ENCODE assay signal across 11 cellular contexts in genomic region chr5:149423287-149424268, GRCh38. TPM values are rescaled to one million over a fixed set of nuclear protein-coding genes. Genes with fewer than 3 reads are reported as not detected.
DNase-seq lines count a peak whose midpoint lies in the region; ATAC-seq and TF ChIP-seq lines count a peak whose summit lies in the region.
"Had no signal": no experiment of that assay in that cellular context is flagged by ENCODE, and none has a peak within 500 bp of the region (broad histone marks: within the 10 kb centered on the region; RNA-seq: fewer than 3 reads in every experiment).

No MANE protein-coding gene starts in this region.

- H3K27me3 Mint-ChIP-seq in brain (no peaks in the 10 kb centered on the region), progenitor cell of endocrine pancreas (no peaks in the 10 kb centered on the region)

- peak overlapping the region in 1 of 5 experiments; percentile 39 for H3K4me3 Mint-ChIP-seq in brain
- H3K4me3 Mint-ChIP-seq in progenitor cell of endocrine pancreas (ENCODE audit: low read depth): no peak overlapping the region
- no peak overlapping the region for H3K4me3 Mint-ChIP-seq in stimulated activated effector memory CD8-positive, alpha-beta T cell treated with anti-CD3 and anti-CD28 coated beads, Interleukin-12 subunit alpha, Interleukin-12 subunit beta, amount 100 ng/mL, for 72 hours
- H3K4me3 Mint-ChIP-seq: effector memory CD8-positive, alpha-beta T cell; T-helper 17 cell had no signal

- peak; percentile 73 to 77 for ATAC-seq in right cardiac atrium
- ATAC-seq in stimulated activated effector memory CD8-positive, alpha-beta T cell treated with anti-CD3 and anti-CD28 coated beads, Interleukin-12 subunit alpha, Interleukin-12 subunit beta, amount 100 ng/mL, for 72 hours: no peak
- no peak for ATAC-seq in HG03045 (IDR thresholded peaks at IDR 0.05; ENCODE audit: unreplicated experiment)
- ATAC-seq in GM21447 (IDR thresholded peaks at IDR 0.05; ENCODE audit: unreplicated experiment): no peak
- ATAC-seq: effector memory CD8-positive, alpha-beta T cell; T-helper 17 cell had no signal

- H3K27ac ChIP-seq in GM23248 (peak overlapping the region; percentile 52), right cardiac atrium (ENCODE audit: low read length) (peak overlapping the region; percentile 97)

- no peaks in the 10 kb centered on the region for H3K9me3 Mint-ChIP-seq in brain
- no peaks in the 10 kb centered on the region for H3K9me3 Mint-ChIP-seq in progenitor cell of endocrine pancreas (ENCODE audit: low read depth)
- H3K9me3 Mint-ChIP-seq in stimulated activated effector memory CD8-positive, alpha-beta T cell treated with anti-CD3 and anti-CD28 coated beads, Interleukin-12 subunit alpha, Interleukin-12 subunit beta, amount 100 ng/mL, for 72 hours: no peaks in the 10 kb centered on the region
- H3K9me3 Mint-ChIP-seq: effector memory CD8-positive, alpha-beta T cell had no signal

- peak overlapping the region; percentile 45 for H3K9ac ChIP-seq in GM23248

- no peaks in the 10 kb centered on the region for H4K20me1 ChIP-seq in GM23248 (ENCODE audit: insufficient read depth)

- H3K4me3 ChIP-seq in GM23248 (no peak overlapping the region), right cardiac atrium (ENCODE audit: low read length) (peak overlapping the region; percentile 54)

- 75 to 76% methylated on average over 13 of the region's 13 CpGs for WGBS in GM23248 (ENCODE audit: low coverage in 1 of 2, low lambda C conversion rate in 2 of 2, missing lambda C conversion rate in 2 of 2), 2 experiments
- WGBS in right cardiac atrium: 33% methylated on average over 13 of the region's 13 CpGs

- H3K9me3 ChIP-seq in GM23248 (ENCODE audit: low read depth) (no peaks in the 10 kb centered on the region), right cardiac atrium (ENCODE audit: control insufficient read depth, low read length) (no peaks in the 10 kb centered on the region)

- H3K79me2 ChIP-seq in GM23248 (ENCODE audit: insufficient read depth): peaks cover 37% of the 10 kb centered on the region

- peak overlapping the region in 3 of 5 experiments; percentile 70 to 98 (median 91) for H3K27ac Mint-ChIP-seq in brain
- peak overlapping the region; percentile 64 for H3K27ac Mint-ChIP-seq in progenitor cell of endocrine pancreas
- no peak overlapping the region for H3K27ac Mint-ChIP-seq in stimulated activated effector memory CD8-positive, alpha-beta T cell treated with anti-CD3 and anti-CD28 coated beads, Interleukin-12 subunit alpha, Interleukin-12 subunit beta, amount 100 ng/mL, for 72 hours
- H3K27ac Mint-ChIP-seq: effector memory CD8-positive, alpha-beta T cell; T-helper 17 cell had no signal

- H2AFZ ChIP-seq in GM23248: 0 out of 2 replicates have a peak overlapping the region, but pooled peaks have one; percentile 1

- peaks cover 74% of the 10 kb centered on the region for H3F3A ChIP-seq in GM23248 (ENCODE audit: insufficient read depth)

- H3K4me1 ChIP-seq in GM23248 (ENCODE audit: insufficient read depth): peaks cover 28% of the 10 kb centered on the region
- H3K4me1 ChIP-seq in right cardiac atrium (ENCODE audit: control insufficient read depth, insufficient read depth, low read length): peaks cover 7% of the 10 kb centered on the region

- DNase-seq in GM23248: no peak
- peak; percentile 66 to 83 (median 81) for DNase-seq in right cardiac atrium
- DNase-seq in progenitor cell of endocrine pancreas (ENCODE audit: low spot score, unreplicated experiment): no peak
- DNase-seq in stimulated activated effector memory CD8-positive, alpha-beta T cell treated with anti-CD3 and anti-CD28 coated beads, Interleukin-12 subunit alpha, Interleukin-12 subunit beta, amount 100 ng/mL, for 72 hours (ENCODE audit: low spot score in 2 of 2): no peak
- DNase-seq in T-helper 9 cell: no peak
- DNase-seq: effector memory CD8-positive, alpha-beta T cell; T-helper 17 cell had no signal

- in situ Hi-C loops in GM23248 (cut with MboI): no loop called here

- no peaks in the 10 kb centered on the region for H3K9me2 ChIP-seq in GM23248 (ENCODE audit: insufficient read depth)

- H3K4me1 Mint-ChIP-seq in brain (peaks cover 57% of the 10 kb centered on the region), progenitor cell of endocrine pancreas (ENCODE audit: low read depth) (peaks cover 11% of the 10 kb centered on the region)
- no peaks in the 10 kb centered on the region for H3K4me1 Mint-ChIP-seq in stimulated activated effector memory CD8-positive, alpha-beta T cell treated with anti-CD3 and anti-CD28 coated beads, Interleukin-12 subunit alpha, Interleukin-12 subunit beta, amount 100 ng/mL, for 72 hours

- TF ChIP-seq CTCF in brain (conservative IDR thresholded peaks at IDR 0.05) (no peak), progenitor cell of endocrine pancreas (IDR thresholded peaks at IDR 0.05; ENCODE audit: unreplicated experiment) (no peak)

- no peaks in the 10 kb centered on the region for H3K36me3 Mint-ChIP-seq in brain
- H3K36me3 Mint-ChIP-seq in progenitor cell of endocrine pancreas (ENCODE audit: insufficient read depth): no peaks in the 10 kb centered on the region
- H3K36me3 Mint-ChIP-seq in stimulated activated effector memory CD8-positive, alpha-beta T cell treated with anti-CD3 and anti-CD28 coated beads, Interleukin-12 subunit alpha, Interleukin-12 subunit beta, amount 100 ng/mL, for 72 hours: no peaks in the 10 kb centered on the region

- H3K36me3 ChIP-seq in GM23248 (ENCODE audit: low read depth): peaks cover 58% of the 10 kb centered on the region

- intact Hi-C loops in right cardiac atrium (cut with DNase I): no loop called here

- no peaks in the 10 kb centered on the region for H3K27me3 ChIP-seq in GM23248 (replicated peaks; ENCODE audit: insufficient read depth)
- no peaks in the 10 kb centered on the region for H3K27me3 ChIP-seq in right cardiac atrium (ENCODE audit: control insufficient read depth, insufficient read depth)

- H3K4me2 ChIP-seq in GM23248 (ENCODE audit: unreplicated experiment): no peak overlapping the region

RNA-seq across cellular contexts. Expression of gene IL17B, which starts 44.5 kb away (rescaled TPM):
- total RNA-seq in GM23248 (2014; rRNA removed; shearing (Covaris generic)): not detected in 2 replicates
- 0.29 and 0.43 TPM in 2 replicates for polyA plus RNA-seq in GM23248 (2016; fragmentation: Nextera tagmentation; extraction: Ambion mirVana)
- not detected for polyA plus RNA-seq in brain (ENCODE audit: insufficient read depth, low read depth, low replicate concordance)
- total RNA-seq in right cardiac atrium: 1 to 10 TPM in 1 of 4 donors, under 1 TPM in 2, not detected in 1; 0.65 to 2.3 (median 0.94) TPM
- polyA plus RNA-seq in right cardiac atrium: 1.4 TPM
- not detected in 2 replicates for total RNA-seq in progenitor cell of endocrine pancreas
- total RNA-seq: NCI-H460, T-helper 17 cell had no signal

Comparison
In these comparisons a context has a peak if more than half of its experiments do, and no peak if none do; other contexts are left out.
1. DNase-seq: peak in right cardiac atrium (3 of 3); none in GM23248 (single experiment), progenitor cell of endocrine pancreas (single experiment), stimulated activated effector memory CD8-positive, alpha-beta T cell treated with anti-CD3 and anti-CD28 coated beads, Interleukin-12 subunit alpha, Interleukin-12 subunit beta, amount 100 ng/mL, for 72 hours (0 of 2) and T-helper 9 cell (single experiment).
2. ATAC-seq: peak in right cardiac atrium (2 of 2); none in stimulated activated effector memory CD8-positive, alpha-beta T cell treated with anti-CD3 and anti-CD28 coated beads, Interleukin-12 subunit alpha, Interleukin-12 subunit beta, amount 100 ng/mL, for 72 hours (single experiment), HG03045 (single experiment) and GM21447 (single experiment).